In genomic region chr11:121240650-121241299, GRCh38 we compare ENCODE assay signal across 1 cellular context.
A peak's percentile ranks its signal among the peaks of the same experiment; 100 is the strongest.
TF ChIP-seq lines count a peak whose summit lies in the region.

No MANE protein-coding gene starts in this region.

TF ChIP-seq in HEK293, 187 proteins besides CTCF, POLR2A, EP300 and RAD21 (continued from another document):
- TF ChIP-seq PRDM2 (tag by site-specific recombination; IDR thresholded peaks at IDR 0.05; ENCODE audit: borderline replicate concordance) (no peak), SETDB1 (IDR thresholded peaks at IDR 0.05; ENCODE audit: insufficient read length, low read length) (peak; percentile 68)
